In genomic region chr2:224114428-224114827, GRCh38 we compare ENCODE assay signal across 30 cellular contexts.
"Had no signal": no experiment of that assay in that cellular context is flagged by ENCODE, and none has a peak within 500 bp of the region (broad histone marks: within the 10 kb centered on the region; RNA-seq: fewer than 3 reads in every experiment).

No MANE protein-coding gene starts in this region.

- ATAC-seq: naive thymus-derived CD4-positive, alpha-beta T cell; natural killer cell; psoas muscle; right cardiac atrium; sciatic nerve; stimulated activated naive B cell treated with anti-CD40 and anti-IgM and Interleukin-4, amounts not matched to agents 10 μg/mL and 1 μg/mL and 100 μg/mL, for 72 hours; upper lobe of right lung had no signal

- H2AFZ ChIP-seq: neural progenitor cell, parathyroid adenoma had no signal

- H3K4me1 Mint-ChIP-seq: naive thymus-derived CD4-positive, alpha-beta T cell; natural killer cell; neural progenitor cell; stimulated activated naive B cell treated with anti-CD40 and anti-IgM and Interleukin-4, amounts not matched to agents 10 μg/mL and 1 μg/mL and 100 μg/mL, for 72 hours had no signal

- H3K27me3 ChIP-seq: neural progenitor cell, ovary, stomach, testis, tibial artery, transverse colon, upper lobe of right lung, uterus had no signal

- H3K36me3 ChIP-seq: neural progenitor cell, ovary, spleen, stomach, tibial artery, transverse colon, upper lobe of right lung, uterus had no signal

- H3K4me3 ChIP-seq: neural progenitor cell, ovary, psoas muscle, skin epidermis, smooth muscle cell, spleen, stomach, testis, tibial artery, transverse colon, upper lobe of right lung, uterus had no signal

- H3K9me3 ChIP-seq: psoas muscle, testis, upper lobe of right lung, uterus had no signal

- H3K79me2 ChIP-seq: parathyroid adenoma had no signal

- H3K9ac ChIP-seq: neural progenitor cell, parathyroid adenoma had no signal

- H3K36me3 Mint-ChIP-seq: natural killer cell; neural progenitor cell; stimulated activated naive B cell treated with anti-CD40 and anti-IgM and Interleukin-4, amounts not matched to agents 10 μg/mL and 1 μg/mL and 100 μg/mL, for 72 hours; type B pancreatic cell had no signal

- H3K4me3 Mint-ChIP-seq: naive thymus-derived CD4-positive, alpha-beta T cell; natural killer cell; nephron; neural progenitor cell; stimulated activated naive B cell treated with anti-CD40 and anti-IgM and Interleukin-4, amounts not matched to agents 10 μg/mL and 1 μg/mL and 100 μg/mL, for 72 hours; stimulated activated naive CD8-positive, alpha-beta T cell treated with anti-CD3 and anti-CD28 coated beads, Interleukin-15, Interleukin-2, amounts not matched to agents 100 ng/mL and 50 ng/mL, for 24 hours; type B pancreatic cell had no signal

- H3K27ac Mint-ChIP-seq: naive thymus-derived CD4-positive, alpha-beta T cell; natural killer cell; nephron; neural progenitor cell; progenitor cell of endocrine pancreas; stimulated activated naive B cell treated with anti-CD40 and anti-IgM and Interleukin-4, amounts not matched to agents 10 μg/mL and 1 μg/mL and 100 μg/mL, for 72 hours; stimulated activated naive CD8-positive, alpha-beta T cell treated with anti-CD3 and anti-CD28 coated beads, Interleukin-15, Interleukin-2, amounts not matched to agents 100 ng/mL and 50 ng/mL, for 24 hours; type B pancreatic cell had no signal

- H3K27ac ChIP-seq: neural progenitor cell, ovary, parathyroid adenoma, psoas muscle, skin epidermis, spleen, stomach, testis, tibial artery, transverse colon, upper lobe of right lung, uterus had no signal

- H3K4me2 ChIP-seq: neural progenitor cell, smooth muscle cell had no signal

- H3K4me1 ChIP-seq: neural progenitor cell, parathyroid adenoma, psoas muscle, spleen, stomach, testis, tibial artery, transverse colon, upper lobe of right lung, uterus had no signal

- DNase-seq: naive thymus-derived CD4-positive, alpha-beta T cell; natural killer cell; occipital lobe; ovary; posterior cingulate gyrus; psoas muscle; right cardiac atrium; spleen; stimulated activated CD4-positive, alpha-beta T cell treated with anti-CD3 and anti-CD28 coated beads, Interleukin-12 subunit alpha, Interleukin-12 subunit beta, amount 100 ng/mL, for 4 hours; stimulated activated CD4-positive, alpha-beta T cell treated with anti-CD3 and anti-CD28 coated beads, Interleukin-1b, Interleukin-23, amount 100 ng/mL, for 48 hours; stimulated activated CD4-positive, alpha-beta T cell treated with anti-CD3 and anti-CD28 coated beads, Interleukin-4, amount 100 ng/mL, for 1 hour; stimulated activated CD4-positive, alpha-beta T cell treated with anti-CD3 and anti-CD28 coated beads, Interleukin-4, amount 100 ng/mL, for 4 hours; stimulated activated CD8-positive, alpha-beta memory T cell treated with anti-CD3 and anti-CD28 coated beads, Interleukin-4, amount 100 ng/mL, for 48 hours; stimulated activated naive B cell treated with anti-CD40 and anti-IgM and Interleukin-4, amounts not matched to agents 10 μg/mL and 1 μg/mL and 100 μg/mL, for 72 hours; stimulated activated naive CD4-positive, alpha-beta T cell treated with Interleukin-2 at 50 U/mL for 16 hours; stomach; testis; tibial artery; transverse colon; upper lobe of right lung; uterus had no signal
